ENCODE assay signal across 9 cellular contexts in the genomic region with DNA sequence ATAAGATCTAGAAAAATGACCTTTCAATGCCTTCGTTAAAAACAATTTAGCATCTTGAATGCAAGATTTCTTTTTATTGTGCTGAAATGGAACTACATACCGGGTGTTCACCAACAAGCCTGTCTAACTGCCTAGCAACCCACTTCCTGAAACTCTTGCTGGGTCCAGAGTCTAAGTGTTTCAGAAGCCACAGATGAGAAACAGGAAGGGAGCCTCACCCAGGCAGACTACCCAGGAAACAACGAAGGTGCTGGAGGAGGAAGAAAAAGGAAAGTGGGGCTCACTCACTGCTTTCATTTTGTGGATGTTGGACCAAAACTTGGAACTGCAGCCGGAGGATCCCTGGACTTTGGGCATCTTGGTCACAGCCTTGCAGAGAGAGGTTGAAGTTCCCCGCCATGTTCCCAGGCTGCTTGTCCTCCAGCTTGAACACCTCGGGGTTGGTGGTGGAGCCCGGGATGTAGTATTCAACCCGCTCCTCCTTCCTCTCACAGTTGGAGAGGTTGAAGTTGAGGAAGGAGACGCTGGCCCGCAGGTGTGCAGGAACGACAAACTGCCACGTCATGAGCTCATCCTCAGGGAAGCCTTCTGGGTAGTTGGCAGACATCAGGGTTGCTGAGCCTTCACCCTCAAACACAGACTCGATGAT. TPM values are rescaled to one million over a fixed set of nuclear protein-coding genes. Genes with fewer than 3 reads are reported as not detected.
DNase-seq lines count a peak whose midpoint lies in the region; ATAC-seq and TF ChIP-seq lines count a peak whose summit lies in the region.
"Had no signal": no experiment of that assay in that cellular context is flagged by ENCODE, and none has a peak within 500 bp of the region (broad histone marks: within the 10 kb centered on the region; RNA-seq: fewer than 3 reads in every experiment).

No MANE protein-coding gene starts in this region.

- H3K9me3 Mint-ChIP-seq in type B pancreatic cell: no peaks in the 10 kb centered on the region

- intact Hi-C loops in colonic mucosa (cut with DNase I): no loop called here

- H3K4me3 Mint-ChIP-seq in type B pancreatic cell: peak overlapping the region; percentile 31

- H3K4me3 ChIP-seq in colonic mucosa: no peak overlapping the region

- peaks cover 11% of the 10 kb centered on the region for H3K36me3 Mint-ChIP-seq in type B pancreatic cell

- H3K27ac Mint-ChIP-seq in type B pancreatic cell: peak overlapping the region; percentile 42

- ATAC-seq in HG02973 (IDR thresholded peaks at IDR 0.05; ENCODE audit: unreplicated experiment) (no peak), GM21515 (IDR thresholded peaks at IDR 0.05; ENCODE audit: unreplicated experiment) (no peak)

- H3K27me3 Mint-ChIP-seq in type B pancreatic cell: no peaks in the 10 kb centered on the region

- DNase-seq in stimulated activated CD4-positive, alpha-beta T cell treated with anti-CD3 and anti-CD28 coated beads, Interleukin-4, amount 100 ng/mL, for 24 hours: peak; percentile 22
- DNase-seq in stimulated activated CD4-positive, alpha-beta T cell treated with anti-CD3 and anti-CD28 coated beads, Interleukin-2, amount 100 ng/mL, for 48 hours: no peak
- DNase-seq in RPMI8226: peak; percentile 56
- peak; percentile 84 for DNase-seq in colonic mucosa
- no peak for DNase-seq in type B pancreatic cell (ENCODE audit: extremely low spot score, unreplicated experiment)
- no peak for DNase-seq in NCI-H187 (lab: John Stamatoyannopoulos, UW)

- peak overlapping the region; percentile 88 for H3K27ac ChIP-seq in colonic mucosa
- H3K27ac ChIP-seq: C4-2B had no signal

- H3K27me3 ChIP-seq in colonic mucosa: no peaks in the 10 kb centered on the region

- no peak for TF ChIP-seq CTCF in colonic mucosa (IDR thresholded peaks at IDR 0.05)
- no peak for TF ChIP-seq CTCF in type B pancreatic cell (conservative IDR thresholded peaks at IDR 0.05)

- no peaks in the 10 kb centered on the region for H3K4me1 Mint-ChIP-seq in type B pancreatic cell (ENCODE audit: unreplicated experiment)

- H3K9me3 ChIP-seq in colonic mucosa: no peaks in the 10 kb centered on the region

- H3K4me1 ChIP-seq in colonic mucosa: peaks cover 16% of the 10 kb centered on the region

- H3K9ac ChIP-seq in colonic mucosa (ENCODE audit: low read depth in 2 of 2, low read length in 2 of 2): peak overlapping the region in 1 of 2 donors; percentile 42

- H3K36me3 ChIP-seq in colonic mucosa: no peaks in the 10 kb centered on the region

RNA-seq across cellular contexts. Expression of gene CDCP1, which starts 35.9 kb away (rescaled TPM):
- total RNA-seq in colonic mucosa (100 to 1,000 TPM in 1 of 2 donors, 10 to 100 TPM in 1; 84.5 to 107 TPM), type B pancreatic cell (ENCODE audit: low replicate concordance) (26.3 and 82.5 TPM in 2 replicates)

Comparison
In these comparisons a context has a peak if more than half of its experiments do, and no peak if none do; other contexts are left out.
1. DNase-seq: peak in stimulated activated CD4-positive, alpha-beta T cell treated with anti-CD3 and anti-CD28 coated beads, Interleukin-4, amount 100 ng/mL, for 24 hours (single experiment), RPMI8226 (single experiment) and colonic mucosa (single experiment); none in stimulated activated CD4-positive, alpha-beta T cell treated with anti-CD3 and anti-CD28 coated beads, Interleukin-2, amount 100 ng/mL, for 48 hours (0 of 2), type B pancreatic cell (single experiment) and NCI-H187 (0 of 2).